Comparison of ENCODE assay signal across 8 cellular contexts in the genomic region with DNA sequence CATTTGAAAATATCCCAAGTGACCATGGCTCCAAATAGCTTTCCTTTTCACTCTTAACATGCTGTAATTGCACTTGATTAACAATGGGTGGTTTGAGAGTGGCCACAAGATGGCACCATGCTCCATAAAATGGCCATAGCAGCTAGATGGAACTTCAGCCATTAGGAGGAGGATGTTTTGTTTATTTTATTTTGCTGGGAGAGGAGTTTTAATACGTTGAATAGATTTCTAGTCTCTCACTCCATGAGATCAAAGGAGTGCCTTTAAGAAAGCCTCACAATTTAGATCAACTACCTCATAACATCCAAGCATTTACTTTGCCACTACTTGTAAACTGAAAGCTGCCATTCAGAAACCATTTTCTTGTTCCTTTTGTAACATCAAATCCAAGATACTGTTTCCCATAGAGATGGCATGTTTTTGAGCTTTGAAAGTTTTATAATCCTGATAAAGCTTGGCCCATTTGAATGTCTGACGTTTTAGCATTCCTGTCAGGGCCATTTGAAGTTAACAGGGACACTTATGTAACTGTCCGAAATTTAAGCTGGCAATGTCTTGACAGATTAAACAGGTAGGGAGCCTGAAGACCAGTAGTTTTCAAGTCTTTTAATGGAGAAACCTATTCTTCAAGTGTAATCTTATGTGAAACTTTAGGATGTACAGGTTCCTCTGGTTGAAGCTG.
DNase-seq lines count a peak whose midpoint lies in the region; ATAC-seq, FAIRE-seq and TF ChIP-seq lines count a peak whose summit lies in the region.

No MANE protein-coding gene starts in this region.

- TF ChIP-seq CTCF in SU-DHL-6 (IDR thresholded peaks at IDR 0.05; ENCODE audit: insufficient read depth, low read length, poor library complexity, severe bottlenecking) (peak; percentile 93), astrocyte of the cerebellum (IDR thresholded peaks at IDR 0.05; ENCODE audit: low read depth, low read length, missing control alignments) (peak; percentile 79)

- H3K36me3 ChIP-seq in SU-DHL-6 (ENCODE audit: low read length) = peaks cover 20% of the 10 kb centered on the region

- peaks cover 32% of the 10 kb centered on the region for H3F3A ChIP-seq in SU-DHL-6 (ENCODE audit: insufficient read depth)

- H3K79me2 ChIP-seq in SU-DHL-6 (ENCODE audit: insufficient read depth, low read length) = peaks cover 73% of the 10 kb centered on the region

- in situ Hi-C loops in astrocyte of the cerebellum (cut with HindIII; ENCODE audit: low sequenced_read_pairs) = no loop called here

- H3K9me3 ChIP-seq in SU-DHL-6 (ENCODE audit: insufficient read depth, low read length) = no peaks in the 10 kb centered on the region

- H3K9ac ChIP-seq in SU-DHL-6 (ENCODE audit: low read length) = no peak overlapping the region

- H3K4me3 ChIP-seq in SU-DHL-6 (ENCODE audit: insufficient read depth, low read length, poor library complexity, severe bottlenecking) (no peak overlapping the region), astrocyte of the cerebellum (ENCODE audit: low read depth, low read length) (no peak overlapping the region), skeletal muscle cell (ENCODE audit: low read depth, low read length) (no peak overlapping the region)

- FAIRE-seq in G401.6 (lab: Jason Lieb, UNC) = peak; percentile 89

- DNase-seq in NCI-H1105 treated with DMSO at 0.1 percent for 48 hours (lab: John Stamatoyannopoulos, UW) = peak; percentile 75
- peak; percentile 86 for DNase-seq in astrocyte of the cerebellum (ENCODE audit: low read depth)
- peak; percentile 80 for DNase-seq in hepatic stellate cell (ENCODE audit: low spot score)
- peak; percentile 49 for DNase-seq in skeletal muscle cell (ENCODE audit: low read depth)

- H4K20me1 ChIP-seq in SU-DHL-6 (ENCODE audit: low read depth, low read length) = peaks cover 12% of the 10 kb centered on the region; the same call in 1 of the 2 replicates

- no peaks in the 10 kb centered on the region for H3K9me2 ChIP-seq in SU-DHL-6 (replicated peaks; ENCODE audit: insufficient read depth, low read length)

- H2AFZ ChIP-seq in SU-DHL-6 (ENCODE audit: low read depth, low read length, severe bottlenecking) = no peak overlapping the region

- peak overlapping the region; percentile 9 for H3K4me2 ChIP-seq in SU-DHL-6 (ENCODE audit: low read depth, low read length, poor library complexity, severe bottlenecking)

- no peak overlapping the region for H3K27ac ChIP-seq in SU-DHL-6 (ENCODE audit: low read depth, low read length)

- no peaks in the 10 kb centered on the region for H3K27me3 ChIP-seq in SU-DHL-6 (ENCODE audit: low read length)

- ATAC-seq in GM18498 (IDR thresholded peaks at IDR 0.05; ENCODE audit: unreplicated experiment) = no peak
- no peak for ATAC-seq in GM21528 (IDR thresholded peaks at IDR 0.05; ENCODE audit: low FRiP score, unreplicated experiment)
